Comparison of ENCODE assay signal across 32 cellular contexts in genomic region chr22:46406791-46407190, GRCh38.
"Had no signal": no experiment of that assay in that cellular context is flagged by ENCODE, and none has a peak within 500 bp of the region (broad histone marks: within the 10 kb centered on the region; RNA-seq: fewer than 3 reads in every experiment).

No MANE protein-coding gene starts in this region.

- H3K36me3 ChIP-seq: adrenal gland, colonic mucosa, esophagus muscularis mucosa, gastrocnemius medialis, heart left ventricle, WERI-Rb-1 had no signal

- H3K36me3 Mint-ChIP-seq: activated CD4-positive, alpha-beta memory T cell treated with anti-CD3 and anti-CD28 coated beads for 36 hours; activated naive CD4-positive, alpha-beta T cell treated with anti-CD3 and anti-CD28 coated beads, Interleukin-2, amount 10 ng/mL, durations not matched to agents 7 days and 5 days; activated naive CD4-positive, alpha-beta T cell treated with anti-CD3 and anti-CD28 coated beads, Interleukin-2, amount 50 U/mL, for 72 hours had no signal

- DNase-seq: activated CD4-positive, alpha-beta memory T cell treated with anti-CD3 and anti-CD28 coated beads for 36 hours; activated CD4-positive, alpha-beta T cell treated with anti-CD3 and anti-CD28 coated beads for 36 hours; activated CD4-positive, alpha-beta T cell treated with anti-CD3 and anti-CD28 coated beads, Interleukin-2, amount 10 ng/mL, durations not matched to agents 24 days and 14 days; activated CD4-positive, CD25-positive, alpha-beta regulatory T cell; activated CD4-positive, CD25-positive, alpha-beta regulatory T cell treated with anti-CD3 and anti-CD28 coated beads, Interleukin-2, amount 50 U/mL, for 72 hours; activated CD8-positive, alpha-beta memory T cell treated with anti-CD3 and anti-CD28 coated beads, Interleukin-2, amount 50 U/mL, for 48 hours; activated gamma-delta T cell; activated naive CD4-positive, alpha-beta T cell; activated naive CD4-positive, alpha-beta T cell treated with anti-CD3 and anti-CD28 coated beads, Interleukin-2, amount 10 ng/mL, durations not matched to agents 7 days and 5 days; activated T-cell treated with anti-CD3 and anti-CD28 coated beads for 4 hours; activated T-cell treated with anti-CD3 and anti-CD28 coated beads, Interleukin-2, amount 50 U/mL, for 24 hours; activated T-cell treated with anti-CD3 and anti-CD28 coated beads, Interleukin-2, amount 50 U/mL, for 72 hours; adrenal gland; amygdala; aorta; body of pancreas; central memory CD4-positive, alpha-beta T cell; cerebellar nuclear complex; colonic mucosa; effector CD8-positive, alpha-beta T cell; endodermal cell; foreskin keratinocyte; gastrocnemius medialis; glutamatergic neuron; T-helper 1 cell; T-helper 17 cell; T1000; WERI-Rb-1 had no signal

- H3K4me1 ChIP-seq: adrenal gland, body of pancreas, colonic mucosa, esophagus muscularis mucosa, foreskin keratinocyte, gastrocnemius medialis had no signal

- H3K9me3 Mint-ChIP-seq: activated CD4-positive, alpha-beta memory T cell treated with anti-CD3 and anti-CD28 coated beads for 36 hours; activated CD4-positive, alpha-beta T cell treated with anti-CD3 and anti-CD28 coated beads, Interleukin-2, amount 10 ng/mL, durations not matched to agents 24 days and 14 days; activated naive CD4-positive, alpha-beta T cell treated with anti-CD3 and anti-CD28 coated beads, Interleukin-2, amount 10 ng/mL, durations not matched to agents 7 days and 5 days; activated naive CD4-positive, alpha-beta T cell treated with anti-CD3 and anti-CD28 coated beads, Interleukin-2, amount 50 U/mL, for 72 hours; activated T-cell treated with anti-CD3 and anti-CD28 coated beads, Interleukin-2, amount 50 U/mL, for 24 hours; activated T-cell treated with anti-CD3 and anti-CD28 coated beads, Interleukin-2, amount 50 U/mL, for 72 hours; endodermal cell; T-helper 2 cell treated with Interferon-gamma antibody and Interleukin-4, amounts not matched to agents 5 μg/mL and 100 μg/mL, for 36 hours had no signal

- H3K27ac ChIP-seq: adrenal gland, body of pancreas, colonic mucosa, esophagus muscularis mucosa, foreskin keratinocyte, gastrocnemius medialis, WERI-Rb-1 had no signal

- H3K4me1 Mint-ChIP-seq: activated CD4-positive, alpha-beta T cell treated with anti-CD3 and anti-CD28 coated beads for 36 hours; activated CD4-positive, alpha-beta T cell treated with anti-CD3 and anti-CD28 coated beads, Interleukin-2, amount 10 ng/mL, durations not matched to agents 24 days and 14 days; activated naive CD4-positive, alpha-beta T cell treated with anti-CD3 and anti-CD28 coated beads, Interleukin-2, amount 10 ng/mL, durations not matched to agents 7 days and 5 days; endodermal cell had no signal

- H3K9me3 ChIP-seq: adrenal gland, body of pancreas, colonic mucosa, esophagus muscularis mucosa, gastrocnemius medialis, heart left ventricle had no signal

- H3K27me3 Mint-ChIP-seq: activated CD4-positive, alpha-beta memory T cell treated with anti-CD3 and anti-CD28 coated beads for 36 hours; activated CD4-positive, alpha-beta T cell treated with anti-CD3 and anti-CD28 coated beads for 36 hours; activated T-cell treated with anti-CD3 and anti-CD28 coated beads, Interleukin-2, amount 50 U/mL, for 24 hours; T-helper 17 cell had no signal

- H3K27ac Mint-ChIP-seq: activated CD4-positive, alpha-beta memory T cell treated with anti-CD3 and anti-CD28 coated beads for 36 hours; activated CD4-positive, alpha-beta T cell treated with anti-CD3 and anti-CD28 coated beads for 36 hours; activated CD4-positive, alpha-beta T cell treated with anti-CD3 and anti-CD28 coated beads, Interleukin-2, amount 10 ng/mL, durations not matched to agents 24 days and 14 days; activated naive CD4-positive, alpha-beta T cell treated with anti-CD3 and anti-CD28 coated beads, Interleukin-2, amount 10 ng/mL, durations not matched to agents 7 days and 5 days; activated naive CD4-positive, alpha-beta T cell treated with anti-CD3 and anti-CD28 coated beads, Interleukin-2, amount 50 U/mL, for 72 hours; activated T-cell treated with anti-CD3 and anti-CD28 coated beads, Interleukin-2, amount 50 U/mL, for 24 hours; activated T-cell treated with anti-CD3 and anti-CD28 coated beads, Interleukin-2, amount 50 U/mL, for 72 hours; endodermal cell; T-helper 17 cell; T-helper 2 cell treated with Interferon-gamma antibody and Interleukin-4, amounts not matched to agents 5 μg/mL and 100 μg/mL, for 36 hours had no signal

- H3K27me3 ChIP-seq: body of pancreas, colonic mucosa, esophagus muscularis mucosa, foreskin keratinocyte, gastrocnemius medialis, heart left ventricle had no signal

- ATAC-seq: activated CD4-positive, alpha-beta T cell treated with anti-CD3 and anti-CD28 coated beads for 36 hours; activated naive CD4-positive, alpha-beta T cell treated with anti-CD3 and anti-CD28 coated beads, Interleukin-2, amount 50 U/mL, for 72 hours; activated T-cell treated with anti-CD3 and anti-CD28 coated beads, Interleukin-2, amount 50 U/mL, for 72 hours; body of pancreas; foreskin keratinocyte; gastrocnemius medialis; T-helper 17 cell had no signal

- H3K4me3 ChIP-seq: adrenal gland, body of pancreas, colonic mucosa, esophagus muscularis mucosa, gastrocnemius medialis, heart left ventricle had no signal

- H3K4me3 Mint-ChIP-seq: activated CD4-positive, alpha-beta memory T cell treated with anti-CD3 and anti-CD28 coated beads for 36 hours; activated CD4-positive, alpha-beta T cell treated with anti-CD3 and anti-CD28 coated beads for 36 hours; activated CD4-positive, alpha-beta T cell treated with anti-CD3 and anti-CD28 coated beads, Interleukin-2, amount 10 ng/mL, durations not matched to agents 24 days and 14 days; activated naive CD4-positive, alpha-beta T cell treated with anti-CD3 and anti-CD28 coated beads, Interleukin-2, amount 10 ng/mL, durations not matched to agents 7 days and 5 days; activated T-cell treated with anti-CD3 and anti-CD28 coated beads, Interleukin-2, amount 50 U/mL, for 24 hours; activated T-cell treated with anti-CD3 and anti-CD28 coated beads, Interleukin-2, amount 50 U/mL, for 72 hours; endodermal cell; T-helper 17 cell; T-helper 2 cell treated with Interferon-gamma antibody and Interleukin-4, amounts not matched to agents 5 μg/mL and 100 μg/mL, for 36 hours had no signal
